ENCODE assay signal across 9 cellular contexts in the genomic region with DNA sequence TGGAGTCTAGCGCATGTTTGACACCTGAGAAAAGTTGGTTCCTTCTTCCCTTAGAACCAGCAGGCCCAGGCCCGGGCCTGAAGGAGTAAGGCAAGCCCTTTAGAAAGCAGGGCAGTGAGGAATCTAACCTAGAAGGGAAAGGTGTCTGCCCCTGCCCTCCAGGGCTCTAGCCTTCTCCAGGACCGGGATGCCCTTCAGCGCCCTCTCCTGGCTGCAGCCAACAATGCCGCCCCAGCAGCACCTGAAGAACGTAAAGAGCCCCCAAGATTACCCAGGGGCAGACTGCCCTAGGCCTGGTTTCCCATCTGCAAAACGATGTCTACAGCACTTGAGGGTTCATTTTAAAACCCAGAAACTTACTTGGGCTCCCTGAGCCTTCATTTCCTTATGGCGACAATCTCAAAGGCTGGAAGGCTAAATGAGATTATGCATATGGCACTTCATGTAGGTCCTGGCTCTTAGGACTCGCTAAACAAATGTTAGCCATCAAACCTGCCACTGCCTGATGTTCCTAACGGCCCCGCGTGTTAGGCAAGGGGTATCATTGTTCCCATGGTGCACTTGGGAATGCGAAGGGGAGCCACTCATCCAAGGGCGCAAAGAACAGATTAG.
A peak's percentile ranks its signal among the peaks of the same experiment; 100 is the strongest.
DNase-seq lines count a peak whose midpoint lies in the region; ATAC-seq and TF ChIP-seq lines count a peak whose summit lies in the region.
"Had no signal": no experiment of that assay in that cellular context is flagged by ENCODE, and none has a peak within 500 bp of the region (broad histone marks: within the 10 kb centered on the region; RNA-seq: fewer than 3 reads in every experiment).

No MANE protein-coding gene starts in this region.

- TF ChIP-seq CTCF in Calu3 (IDR thresholded peaks at IDR 0.05; ENCODE audit: unreplicated experiment) = no peak
- peak; percentile 67 for TF ChIP-seq CTCF in GM12865 (IDR thresholded peaks at IDR 0.05; ENCODE audit: insufficient read depth, low read depth, low read length, missing control alignments)
- TF ChIP-seq CTCF in HFFc6 (IDR thresholded peaks at IDR 0.05) = no peak

- H3K9me3 Mint-ChIP-seq in Calu3 (ENCODE audit: low read depth, unreplicated experiment) = no peaks in the 10 kb centered on the region
- H3K9me3 Mint-ChIP-seq in HFFc6 = peaks cover 65% of the 10 kb centered on the region

- no peak for ATAC-seq in GM21717 (IDR thresholded peaks at IDR 0.05; ENCODE audit: unreplicated experiment)

- DNase-seq in Calu3 = peak; percentile 8
- DNase-seq in GM12865 (ENCODE audit: low read depth) = peak; percentile 42
- peak; percentile 18 for DNase-seq in NCI-H82 treated with DMSO at 0.1 percent for 48 hours (lab: John Stamatoyannopoulos, UW; ENCODE audit: unreplicated experiment)
- peak; percentile 22 for DNase-seq in germinal center (ENCODE audit: low spot score)
- no peak for DNase-seq in GF-D8 (lab: John Stamatoyannopoulos, UW)
- no peak for DNase-seq in HFFc6
- no peak for DNase-seq in RKO (ENCODE audit: low spot score)

- H3K27ac Mint-ChIP-seq in Calu3 (ENCODE audit: unreplicated experiment) = no peak overlapping the region
- no peak overlapping the region for H3K27ac Mint-ChIP-seq in HFFc6

- H3K4me3 ChIP-seq in GM12865 (ENCODE audit: low read depth, low read length) = no peak overlapping the region

- H3K4me3 Mint-ChIP-seq in Calu3 (ENCODE audit: low read depth, unreplicated experiment) (no peak overlapping the region), HFFc6 (no peak overlapping the region)
- H3K4me3 Mint-ChIP-seq: central memory CD8-positive, alpha-beta T cell had no signal

- CTCF ChIA-PET in Calu3 (lab: Charles Lee) = interaction anchor here (0.6 kb wide), 1 partner anchor 127 kb away, joined by 3 read pairs; no protein-coding TSS in a partner anchor

- BruUV-seq in Calu3 (replicated peaks; lab: Mats Ljungman, UMichigan) = no TSS peak

- H3K4me1 Mint-ChIP-seq in Calu3 (ENCODE audit: low read depth, unreplicated experiment) (no peaks in the 10 kb centered on the region), HFFc6 (ENCODE audit: low read depth) (no peaks in the 10 kb centered on the region)
- H3K4me1 Mint-ChIP-seq: central memory CD8-positive, alpha-beta T cell had no signal

- H3K36me3 Mint-ChIP-seq in Calu3 (ENCODE audit: insufficient read depth, unreplicated experiment) = no peaks in the 10 kb centered on the region
- H3K36me3 Mint-ChIP-seq in HFFc6 (ENCODE audit: low read depth) = peaks cover 8% of the 10 kb centered on the region

- intact Hi-C loops in Calu3 (cut with micrococcal nuclease; ENCODE audit: unreplicated experiment) = no loop called here

- peaks cover 54% of the 10 kb centered on the region for H3K27me3 Mint-ChIP-seq in Calu3 (ENCODE audit: unreplicated experiment)
- peaks cover 1% of the 10 kb centered on the region; the same call in 1 of the 2 replicates for H3K27me3 Mint-ChIP-seq in HFFc6 (ENCODE audit: insufficient read depth)

Comparison
In these comparisons a context has a peak if more than half of its experiments do, and no peak if none do; other contexts are left out.
1. DNase-seq: peak in Calu3 (single experiment), GM12865 (single experiment), NCI-H82 treated with DMSO at 0.1 percent for 48 hours (single experiment) and germinal center (single experiment); none in GF-D8 (single experiment), HFFc6 (single experiment) and RKO (single experiment).